In genomic region chr11:105229758-105230157, GRCh38 we compare ENCODE assay signal across 20 cellular contexts.
"Had no signal": no experiment of that assay in that cellular context is flagged by ENCODE, and none has a peak within 500 bp of the region (broad histone marks: within the 10 kb centered on the region; RNA-seq: fewer than 3 reads in every experiment).

No MANE protein-coding gene starts in this region.

- H3K36me3 ChIP-seq: ascending aorta, breast epithelium, tibial nerve, vagina had no signal

- H3K4me3 ChIP-seq: ascending aorta, breast epithelium, tibial nerve, vagina had no signal

- DNase-seq: activated CD4-positive, alpha-beta T cell treated with anti-CD3 and anti-CD28 coated beads for 1 hour; activated CD4-positive, alpha-beta T cell treated with anti-CD3 and anti-CD28 coated beads, Interleukin-2, amount 50 U/mL, for 4 hours; activated naive CD4-positive, alpha-beta T cell treated with Interleukin-2 at 50 U/mL for 16 hours; activated naive CD8-positive, alpha-beta T cell treated with anti-CD3 and anti-CD28 coated beads, Interleukin-2, amount 50 U/mL, for 24 hours; activated T-cell treated with anti-CD3 and anti-CD28 coated beads for 4 hours; cerebellar nuclear complex; effector CD8-positive, alpha-beta T cell; left cardiac atrium; naive thymus-derived CD4-positive, alpha-beta T cell; small intestine; stimulated activated CD4-positive, alpha-beta T cell treated with anti-CD3 and anti-CD28 coated beads, Interleukin-4, amount 100 ng/mL, for 4 hours; stimulated activated CD8-positive, alpha-beta memory T cell treated with anti-CD3 and anti-CD28 coated beads, Interleukin-4, amount 100 ng/mL, for 48 hours; stimulated activated naive CD4-positive, alpha-beta T cell treated with Interleukin-2 at 50 U/mL for 16 hours; substantia nigra had no signal

- H3K27me3 ChIP-seq: ascending aorta, breast epithelium, tibial nerve, vagina had no signal

- H3K27ac ChIP-seq: ascending aorta, breast epithelium, tibial nerve, vagina, VCaP had no signal

- ATAC-seq: activated naive CD8-positive, alpha-beta T cell treated with anti-CD3 and anti-CD28 coated beads, Interleukin-2, amount 50 U/mL, for 24 hours; activated T-helper 17 cell treated with anti-CD3 and anti-CD28 coated beads, Interleukin-2, amount 50 U/mL, for 72 hours; naive thymus-derived CD4-positive, alpha-beta T cell had no signal

- H3K9me3 ChIP-seq: ascending aorta, breast epithelium, tibial nerve, vagina had no signal

- H3K4me1 ChIP-seq: ascending aorta, breast epithelium, tibial nerve, vagina had no signal
